ENCODE assay signal across 19 cellular contexts in genomic region chr6:124800222-124800621, GRCh38.
DNase-seq lines count a peak whose midpoint lies in the region; ATAC-seq lines count a peak whose summit lies in the region.
"Had no signal": no experiment of that assay in that cellular context is flagged by ENCODE, and none has a peak within 500 bp of the region (broad histone marks: within the 10 kb centered on the region; RNA-seq: fewer than 3 reads in every experiment).

No MANE protein-coding gene starts in this region.

- H3K4me3 ChIP-seq in SK-N-MC = peak overlapping the region; percentile 17; the same call in 1 of the 2 replicates

- H3K27ac ChIP-seq in SK-N-MC = peak overlapping the region; percentile 64
- H3K27ac ChIP-seq: HL-60 had no signal

- H3K9ac ChIP-seq in SK-N-MC (ENCODE audit: insufficient read length) = no peak overlapping the region

- DNase-seq in NCI-H2227 treated with DMSO at 0.1 percent for 48 hours (lab: John Stamatoyannopoulos, UW) = peak; percentile 61
- DNase-seq in SK-N-MC (ENCODE audit: low read depth, low spot score) = no peak
- peak; percentile 43 for DNase-seq in medulla oblongata (ENCODE audit: extremely low spot score)
- peak; percentile 12 for DNase-seq in retina
- no peak for DNase-seq in CD1c-positive myeloid dendritic cell (ENCODE audit: extremely low spot score)
- no peak for DNase-seq in SW 1271 (lab: John Stamatoyannopoulos, UW)
- DNase-seq: Caco-2; CD8-positive, alpha-beta T cell; EL; H7; Karpas-422; NCI-H1092 treated with DMSO at 0.1 percent for 48 hours; NCI-H1436 treated with DMSO at 0.1 percent for 48 hours; NCI-H187 treated with DMSO at 0.1 percent for 48 hours; NCI-H526 treated with DMSO at 0.1 percent for 48 hours; SHP77 treated with DMSO at 0.1 percent for 48 hours; T-cell had no signal

- H3K9me3 ChIP-seq in SK-N-MC (ENCODE audit: low read depth, low read length) = no peaks in the 10 kb centered on the region
- H3K9me3 ChIP-seq: Caco-2 had no signal

- no peaks in the 10 kb centered on the region for H3K36me3 ChIP-seq in SK-N-MC (ENCODE audit: insufficient read depth, low read length)

- ATAC-seq in GM21381 (IDR thresholded peaks at IDR 0.05; ENCODE audit: unreplicated experiment) = no peak
- ATAC-seq: CD8-positive, alpha-beta T cell; T-cell had no signal

Comparison
In these comparisons a context has a peak if more than half of its experiments do, and no peak if none do; other contexts are left out.
1. DNase-seq: peak in NCI-H2227 treated with DMSO at 0.1 percent for 48 hours (single experiment), medulla oblongata (single experiment) and retina (single experiment); none in SK-N-MC (single experiment), CD1c-positive myeloid dendritic cell (single experiment) and SW 1271 (0 of 2).